16 cellular contexts compared by ENCODE assay signal in the genomic region with DNA sequence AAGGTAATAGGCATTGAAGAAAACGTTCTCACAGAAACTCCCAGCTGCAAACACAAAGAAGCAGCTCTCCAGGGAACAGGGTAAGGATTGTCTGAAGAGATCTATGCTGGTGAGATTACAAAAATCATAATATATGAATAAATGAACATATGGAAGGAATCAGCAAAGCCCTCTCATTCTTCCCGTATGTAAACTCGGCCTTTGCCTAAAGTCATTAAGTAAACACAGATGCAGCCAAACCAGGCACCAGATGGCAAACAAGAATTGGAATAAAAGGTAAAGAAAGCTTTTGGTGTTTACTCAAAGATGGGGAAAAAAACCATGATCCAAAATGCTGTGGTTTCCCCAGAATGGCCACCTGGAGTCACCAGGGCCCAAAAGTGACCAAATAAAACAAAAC.
DNase-seq lines count a peak whose midpoint lies in the region; ATAC-seq and TF ChIP-seq lines count a peak whose summit lies in the region.
"Had no signal": no experiment of that assay in that cellular context is flagged by ENCODE, and none has a peak within 500 bp of the region (broad histone marks: within the 10 kb centered on the region; RNA-seq: fewer than 3 reads in every experiment).

No MANE protein-coding gene starts in this region.

- H2BK5ac ChIP-seq in IMR-90 (ENCODE audit: low read depth, low read length, poor library complexity, severe bottlenecking), result peak overlapping the region; percentile 82

- peak overlapping the region; percentile 50 for H3K14ac ChIP-seq in IMR-90 (replicated peaks; ENCODE audit: low read depth, low read length)

- no peak overlapping the region for H2AK9ac ChIP-seq in IMR-90 (replicated peaks; ENCODE audit: low read depth, low read length, poor library complexity)

- no peaks in the 10 kb centered on the region; a peak in 1 of 4 replicates for H3K79me1 ChIP-seq in IMR-90 (ENCODE audit: low read depth in 1 of 2, low read length in 2 of 2)

- peak overlapping the region; percentile 44; the same call in 1 of the 2 replicates for H3K56ac ChIP-seq in IMR-90 (ENCODE audit: extremely low read depth, insufficient read depth, low read length)

- H2BK20ac ChIP-seq in IMR-90 (ENCODE audit: low read depth, low read length), result peak overlapping the region; percentile 98

- no peak for TF ChIP-seq POLR2A in IMR-90 (IDR thresholded peaks at IDR 0.05; ENCODE audit: low read depth, low read length)

- in situ Hi-C loops in IMR-90 (cut with MboI; ENCODE audit: low sequenced_read_pairs), result no loop called here

- peak overlapping the region; percentile 63; the same call in 1 of the 2 replicates for H4K91ac ChIP-seq in IMR-90 (ENCODE audit: insufficient read depth, low read depth, low read length)

- peaks cover 3% of the 10 kb centered on the region; the same call in 1 of the 2 replicates for H3K9me1 ChIP-seq in IMR-90 (ENCODE audit: insufficient read depth, low read length)

- ATAC-seq in IMR-90 (ENCODE audit: low read depth), result peak; percentile 64
- peak; percentile 34 for ATAC-seq in left colon
- no peak for ATAC-seq in foreskin keratinocyte
- ATAC-seq: activated CD8-positive, alpha-beta T cell treated with anti-CD3 and anti-CD28 coated beads, Interleukin-2, amount 10 ng/mL, durations not matched to agents 7 days and 5 days had no signal

- peak overlapping the region; percentile 33; the same call in 1 of the 2 replicates for H3K4me2 ChIP-seq in IMR-90 (ENCODE audit: low read depth, low read length)
- H3K4me2 ChIP-seq: BLaER1 treated with 17β-estradiol and CSF1 and Interleukin-3, amounts not matched to agents 10 nM and 100 nM had no signal

- peak overlapping the region; percentile 97; the same call in 1 of the 2 replicates for H3K4ac ChIP-seq in IMR-90 (ENCODE audit: low read depth, low read length)

- H3K27me3 ChIP-seq in IMR-90 (ENCODE audit: control insufficient read depth, insufficient read depth, low read length) (no peaks in the 10 kb centered on the region), foreskin keratinocyte (no peaks in the 10 kb centered on the region)
- H3K27me3 ChIP-seq: BLaER1 treated with 17β-estradiol and CSF1 and Interleukin-3, amounts not matched to agents 10 nM and 100 nM; esophagus muscularis mucosa; Peyer's patch had no signal

- H2BK120ac ChIP-seq in IMR-90 (ENCODE audit: low read depth, low read length), result peak overlapping the region; percentile 97

- CTCF ChIA-PET in IMR-90 (lab: Yijun Ruan, JAX), result interaction anchor here (0.9 to 3.6 kb wide), 3 partner anchors 17 to 33 kb away, joined by 3 to 16 read pairs (median 5); no protein-coding TSS in a partner anchor
- CTCF ChIA-PET in RWPE1 (lab: Yijun Ruan, JAX), result interaction anchor here (0.5 to 0.6 kb wide), 2 partner anchors 723 to 1038 kb away, joined by 3 read pairs; no protein-coding TSS in a partner anchor

- H4K5ac ChIP-seq in IMR-90 (ENCODE audit: low read depth, low read length), result peak overlapping the region; percentile 92

- TF ChIP-seq RAD21 in IMR-90 (IDR thresholded peaks at IDR 0.05; ENCODE audit: low read length), result no peak

- H3K4me1 ChIP-seq in IMR-90 (ENCODE audit: control insufficient read depth, insufficient read depth, low read length) (peaks cover 22% of the 10 kb centered on the region), foreskin keratinocyte (no peaks in the 10 kb centered on the region)

- no peak overlapping the region; the same call in 2 of the 3 replicates for H2BK15ac ChIP-seq in IMR-90 (ENCODE audit: low read depth, low read length)

- H3K27ac ChIP-seq in IMR-90 (ENCODE audit: insufficient read depth, low read length) (peak overlapping the region; percentile 96; the same call in 1 of the 2 replicates), SK-N-MC (peak overlapping the region; percentile 44), RWPE1 (no peak overlapping the region), foreskin keratinocyte (no peak overlapping the region)
- H3K27ac ChIP-seq: BLaER1 treated with 17β-estradiol and CSF1 and Interleukin-3, amounts not matched to agents 10 nM and 100 nM; esophagus muscularis mucosa; Peyer's patch had no signal

- TF ChIP-seq CTCF in AG09319 (IDR thresholded peaks at IDR 0.05; ENCODE audit: low read depth, low read length), result no peak
- no peak for TF ChIP-seq CTCF in IMR-90 (conservative IDR thresholded peaks at IDR 0.05; ENCODE audit: low read depth, low read length)
- TF ChIP-seq CTCF in RWPE1 (conservative IDR thresholded peaks at IDR 0.05; ENCODE audit: low read depth), result no peak
- TF ChIP-seq CTCF in foreskin keratinocyte (conservative IDR thresholded peaks at IDR 0.05), result no peak

- H2AK5ac ChIP-seq in IMR-90 (ENCODE audit: low read depth, low read length), result no peak overlapping the region

- no TSS peak for BruUV-seq in IMR-90 (replicated peaks; lab: Mats Ljungman, UMichigan)

- H3K23ac ChIP-seq in IMR-90 (ENCODE audit: low read depth, low read length), result peak overlapping the region; percentile 93; the same call in 1 of the 2 replicates

- dilution Hi-C loops in IMR-90 (cut with HindIII; ENCODE audit: low sequenced_read_pairs, unreplicated experiment), result no loop called here

- H3K4me3 ChIP-seq in IMR-90 (ENCODE audit: insufficient read depth, low read depth, low read length) (no peak overlapping the region), SK-N-MC (peak overlapping the region; percentile 16; the same call in 1 of the 2 replicates)
- H3K4me3 ChIP-seq: BLaER1 treated with 17β-estradiol and CSF1 and Interleukin-3, amounts not matched to agents 10 nM and 100 nM; esophagus muscularis mucosa; Peyer's patch had no signal

- H4K20me1 ChIP-seq in IMR-90 (ENCODE audit: insufficient read depth, low read length), result no peaks in the 10 kb centered on the region
- H4K20me1 ChIP-seq: BLaER1 treated with 17β-estradiol and CSF1 and Interleukin-3, amounts not matched to agents 10 nM and 100 nM had no signal

- no peak overlapping the region for H2AFZ ChIP-seq in IMR-90 (replicated peaks; ENCODE audit: low read length, poor library complexity)

- H3K18ac ChIP-seq in IMR-90 (ENCODE audit: low read depth, low read length), result peak overlapping the region; percentile 95

- intact Hi-C loops in IMR-90 (cut with micrococcal nuclease), result loop anchor here (2.0 kb wide), 1 partner anchor 31 kb away; no protein-coding TSS in a partner anchor
- intact Hi-C loops in left colon (cut with DNase I, micrococcal nuclease), result no loop called here

- H3K9ac ChIP-seq in IMR-90 (ENCODE audit: low read depth, low read length), result no peak overlapping the region
- H3K9ac ChIP-seq in SK-N-MC (ENCODE audit: insufficient read length), result peak overlapping the region; percentile 14
- H3K9ac ChIP-seq: BLaER1 treated with 17β-estradiol and CSF1 and Interleukin-3, amounts not matched to agents 10 nM and 100 nM had no signal

- DNase-seq in AG09319 (ENCODE audit: extremely low read depth, low read depth), result peak; percentile 68
- DNase-seq in IMR-90, result peak; percentile 93
- DNase-seq in SK-N-MC (ENCODE audit: low read depth, low spot score), result peak; percentile 40
- no peak for DNase-seq in left colon
- no peak for DNase-seq in RWPE1 (ENCODE audit: low spot score)
- no peak for DNase-seq in SW 1271 (lab: John Stamatoyannopoulos, UW)
- no peak for DNase-seq in foreskin keratinocyte
- DNase-seq in NCI-H82 (lab: John Stamatoyannopoulos, UW), result no peak
- DNase-seq: activated CD8-positive, alpha-beta T cell treated with anti-CD3 and anti-CD28 coated beads, Interleukin-2, amount 10 ng/mL, durations not matched to agents 7 days and 5 days; activated naive CD4-positive, alpha-beta T cell treated with Interleukin-2 at 50 U/mL for 16 hours; kidney; NCI-H187 treated with DMSO at 0.1 percent for 48 hours; Peyer's patch; T1000 had no signal

- H3K36me3 ChIP-seq in IMR-90 (ENCODE audit: control insufficient read depth, insufficient read depth, low read length) (no peaks in the 10 kb centered on the region), SK-N-MC (ENCODE audit: insufficient read depth, low read length) (no peaks in the 10 kb centered on the region)
- H3K36me3 ChIP-seq: esophagus muscularis mucosa had no signal

- POLR2A ChIA-PET in IMR-90 (lab: Charles Lee; ENCODE audit: unreplicated experiment), result interaction anchor here (0.7 to 1.1 kb wide), 3 partner anchors 35 to 954 kb away, joined by 3 to 4 read pairs (median 4); a partner anchor contains a TSS
- POLR2A ChIA-PET in RWPE1 (lab: Yijun Ruan, JAX; ENCODE audit: low non-redundant PET), result no interaction called here

- no CpG with 5 or more reads among the region's 3 CpGs for WGBS in IMR-90 (ENCODE audit: extremely low coverage in 2 of 2, insufficient read length in 1 of 2), 2 experiments

- peak overlapping the region in 1 of 2 experiments; percentile 10; a peak in 2 of 4 replicates for H4K8ac ChIP-seq in IMR-90 (ENCODE audit: low read depth in 2 of 2, low read length in 2 of 2)

- H3K9me3 ChIP-seq in IMR-90 (ENCODE audit: control insufficient read depth, insufficient read depth, low read length), result peaks cover 6% of the 10 kb centered on the region; the same call in 1 of the 2 replicates
- no peaks in the 10 kb centered on the region for H3K9me3 ChIP-seq in SK-N-MC (ENCODE audit: low read depth, low read length)
- H3K9me3 ChIP-seq: esophagus muscularis mucosa, Peyer's patch had no signal

TF ChIP-seq in IMR-90, 13 proteins besides CTCF, POLR2A, EP300 and RAD21:
- TF ChIP-seq NFE2L2 (IDR thresholded peaks at IDR 0.05; ENCODE audit: low read depth, low read length) (0 out of 2 replicates have a peak, but pooled peaks have one; percentile 9), RCOR1 (IDR thresholded peaks at IDR 0.05; ENCODE audit: insufficient replicate concordance, low read length) (peak; percentile 79), FOS (IDR thresholded peaks at IDR 0.05; ENCODE audit: low read depth, low read length) (peak; percentile 68; the same call in 1 of the 2 replicates), MXI1 (IDR thresholded peaks at IDR 0.05; ENCODE audit: borderline replicate concordance, low read depth, low read length) (no peak), RFX5 (IDR thresholded peaks at IDR 0.05; ENCODE audit: low read depth, low read length) (no peak)
TF ChIP-seq in IMR-90: peak in this region for 3.

Comparison
In these comparisons a context has a peak if more than half of its experiments do, and no peak if none do; other contexts are left out.
1. DNase-seq: peak in AG09319 (single experiment), IMR-90 (single experiment) and SK-N-MC (single experiment); none in left colon (0 of 2), RWPE1 (single experiment), SW 1271 (0 of 2), foreskin keratinocyte (0 of 2) and NCI-H82 (single experiment).
2. H3K27ac ChIP-seq: peak in IMR-90 (single experiment) and SK-N-MC (single experiment); none in RWPE1 (single experiment) and foreskin keratinocyte (single experiment).